In genomic region chr13:93800342-93800741, GRCh38 we compare ENCODE assay signal across 1 cellular context.
TF ChIP-seq lines count a peak whose summit lies in the region.

No MANE protein-coding gene starts in this region.

TF ChIP-seq in HepG2, 621 proteins besides CTCF, POLR2A, EP300 and RAD21 (continued from another document):
- no peak for TF ChIP-seq CEBPZ (IDR thresholded peaks at IDR 0.05; ENCODE audit: low read length)
- TF ChIP-seq, protein P1, sequence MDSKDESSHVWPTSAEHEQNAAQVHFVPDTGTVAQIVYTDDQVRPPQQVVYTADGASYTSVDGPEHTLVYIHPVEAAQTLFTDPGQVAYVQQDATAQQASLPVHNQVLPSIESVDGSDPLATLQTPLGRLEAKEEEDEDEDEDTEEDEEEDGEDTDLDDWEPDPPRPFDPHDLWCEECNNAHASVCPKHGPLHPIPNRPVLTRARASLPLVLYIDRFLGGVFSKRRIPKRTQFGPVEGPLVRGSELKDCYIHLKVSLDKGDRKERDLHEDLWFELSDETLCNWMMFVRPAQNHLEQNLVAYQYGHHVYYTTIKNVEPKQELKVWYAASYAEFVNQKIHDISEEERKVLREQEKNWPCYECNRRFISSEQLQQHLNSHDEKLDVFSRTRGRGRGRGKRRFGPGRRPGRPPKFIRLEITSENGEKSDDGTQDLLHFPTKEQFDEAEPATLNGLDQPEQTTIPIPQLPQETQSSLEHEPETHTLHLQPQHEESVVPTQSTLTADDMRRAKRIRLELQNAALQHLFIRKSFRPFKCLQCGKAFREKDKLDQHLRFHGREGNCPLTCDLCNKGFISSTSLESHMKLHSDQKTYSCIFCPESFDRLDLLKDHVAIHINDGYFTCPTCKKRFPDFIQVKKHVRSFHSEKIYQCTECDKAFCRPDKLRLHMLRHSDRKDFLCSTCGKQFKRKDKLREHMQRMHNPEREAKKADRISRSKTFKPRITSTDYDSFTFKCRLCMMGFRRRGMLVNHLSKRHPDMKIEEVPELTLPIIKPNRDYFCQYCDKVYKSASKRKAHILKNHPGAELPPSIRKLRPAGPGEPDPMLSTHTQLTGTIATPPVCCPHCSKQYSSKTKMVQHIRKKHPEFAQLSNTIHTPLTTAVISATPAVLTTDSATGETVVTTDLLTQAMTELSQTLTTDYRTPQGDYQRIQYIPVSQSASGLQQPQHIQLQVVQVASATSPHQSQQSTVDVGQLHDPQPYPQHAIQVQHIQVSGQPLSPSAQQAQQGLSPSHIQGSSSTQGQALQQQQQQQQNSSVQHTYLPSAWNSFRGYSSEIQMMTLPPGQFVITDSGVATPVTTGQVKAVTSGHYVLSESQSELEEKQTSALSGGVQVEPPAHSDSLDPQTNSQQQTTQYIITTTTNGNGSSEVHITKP (CRISPR knock-in tag; IDR thresholded peaks at IDR 0.05; ENCODE audit: low read depth), result no peak
- TF ChIP-seq MAFK (conservative IDR thresholded peaks at IDR 0.05 in 1 of 2, IDR thresholded peaks at IDR 0.05 in 1 of 2; ENCODE audit: low read length in 2 of 2), result no peak
- no peak for TF ChIP-seq ZNF446 (CRISPR knock-in tag; IDR thresholded peaks at IDR 0.05)
- no peak for TF ChIP-seq GLMP (CRISPR knock-in tag; IDR thresholded peaks at IDR 0.05; ENCODE audit: borderline replicate concordance)
TF ChIP-seq in HepG2: peak in this region for 0.
